ENCODE assay signal across 2 cellular contexts in the genomic region with DNA sequence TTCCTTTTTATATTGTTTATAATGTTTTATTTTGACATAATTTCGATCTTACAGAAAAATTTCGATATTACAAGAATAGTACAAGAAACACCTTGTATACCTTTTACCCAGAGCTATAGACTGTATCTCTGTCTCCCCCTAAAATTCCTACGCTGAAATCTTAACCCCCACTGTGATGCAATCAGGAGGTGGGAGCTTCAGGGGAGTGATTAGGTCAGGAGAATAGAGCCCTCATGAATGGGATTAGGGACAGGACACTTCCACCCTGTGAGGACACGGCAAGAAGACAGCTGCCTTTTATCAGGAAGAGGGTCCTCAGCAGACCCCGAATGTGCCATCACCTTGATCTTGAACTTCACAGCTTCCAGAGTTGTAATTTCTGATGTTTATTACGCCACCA.
TF ChIP-seq lines count a peak whose summit lies in the region.

No MANE protein-coding gene starts in this region.

TF ChIP-seq in GM23338, 12 proteins besides CTCF, POLR2A, EP300 and RAD21 (continues in another document):
- TF ChIP-seq JUNB (IDR thresholded peaks at IDR 0.05; ENCODE audit: unreplicated experiment) (no peak), NANOG (IDR thresholded peaks at IDR 0.05; ENCODE audit: borderline replicate concordance) (no peak), ZNF462 (CRISPR knock-in tag; IDR thresholded peaks at IDR 0.05) (no peak), EZH2 (IDR thresholded peaks at IDR 0.05; ENCODE audit: low read depth, unreplicated experiment) (no peak), STAT1 (IDR thresholded peaks at IDR 0.05; ENCODE audit: unreplicated experiment) (no peak), EZH2phosphoT487 (IDR thresholded peaks at IDR 0.05; ENCODE audit: unreplicated experiment) (no peak), POLR2AphosphoS5 (IDR thresholded peaks at IDR 0.05; ENCODE audit: low read depth) (no peak), CREB1 (CRISPR knock-in tag; IDR thresholded peaks at IDR 0.05; ENCODE audit: low read depth) (no peak)
- TF ChIP-seq, protein P1, sequence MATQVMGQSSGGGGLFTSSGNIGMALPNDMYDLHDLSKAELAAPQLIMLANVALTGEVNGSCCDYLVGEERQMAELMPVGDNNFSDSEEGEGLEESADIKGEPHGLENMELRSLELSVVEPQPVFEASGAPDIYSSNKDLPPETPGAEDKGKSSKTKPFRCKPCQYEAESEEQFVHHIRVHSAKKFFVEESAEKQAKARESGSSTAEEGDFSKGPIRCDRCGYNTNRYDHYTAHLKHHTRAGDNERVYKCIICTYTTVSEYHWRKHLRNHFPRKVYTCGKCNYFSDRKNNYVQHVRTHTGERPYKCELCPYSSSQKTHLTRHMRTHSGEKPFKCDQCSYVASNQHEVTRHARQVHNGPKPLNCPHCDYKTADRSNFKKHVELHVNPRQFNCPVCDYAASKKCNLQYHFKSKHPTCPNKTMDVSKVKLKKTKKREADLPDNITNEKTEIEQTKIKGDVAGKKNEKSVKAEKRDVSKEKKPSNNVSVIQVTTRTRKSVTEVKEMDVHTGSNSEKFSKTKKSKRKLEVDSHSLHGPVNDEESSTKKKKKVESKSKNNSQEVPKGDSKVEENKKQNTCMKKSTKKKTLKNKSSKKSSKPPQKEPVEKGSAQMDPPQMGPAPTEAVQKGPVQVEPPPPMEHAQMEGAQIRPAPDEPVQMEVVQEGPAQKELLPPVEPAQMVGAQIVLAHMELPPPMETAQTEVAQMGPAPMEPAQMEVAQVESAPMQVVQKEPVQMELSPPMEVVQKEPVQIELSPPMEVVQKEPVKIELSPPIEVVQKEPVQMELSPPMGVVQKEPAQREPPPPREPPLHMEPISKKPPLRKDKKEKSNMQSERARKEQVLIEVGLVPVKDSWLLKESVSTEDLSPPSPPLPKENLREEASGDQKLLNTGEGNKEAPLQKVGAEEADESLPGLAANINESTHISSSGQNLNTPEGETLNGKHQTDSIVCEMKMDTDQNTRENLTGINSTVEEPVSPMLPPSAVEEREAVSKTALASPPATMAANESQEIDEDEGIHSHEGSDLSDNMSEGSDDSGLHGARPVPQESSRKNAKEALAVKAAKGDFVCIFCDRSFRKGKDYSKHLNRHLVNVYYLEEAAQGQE (IDR thresholded peaks at IDR 0.05; ENCODE audit: unreplicated experiment), result no peak
- TF ChIP-seq, protein P2, sequence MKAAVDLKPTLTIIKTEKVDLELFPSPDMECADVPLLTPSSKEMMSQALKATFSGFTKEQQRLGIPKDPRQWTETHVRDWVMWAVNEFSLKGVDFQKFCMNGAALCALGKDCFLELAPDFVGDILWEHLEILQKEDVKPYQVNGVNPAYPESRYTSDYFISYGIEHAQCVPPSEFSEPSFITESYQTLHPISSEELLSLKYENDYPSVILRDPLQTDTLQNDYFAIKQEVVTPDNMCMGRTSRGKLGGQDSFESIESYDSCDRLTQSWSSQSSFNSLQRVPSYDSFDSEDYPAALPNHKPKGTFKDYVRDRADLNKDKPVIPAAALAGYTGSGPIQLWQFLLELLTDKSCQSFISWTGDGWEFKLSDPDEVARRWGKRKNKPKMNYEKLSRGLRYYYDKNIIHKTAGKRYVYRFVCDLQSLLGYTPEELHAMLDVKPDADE (IDR thresholded peaks at IDR 0.05), result no peak

TF ChIP-seq in H1, 55 proteins besides CTCF, POLR2A, EP300 and RAD21:
- no peak for TF ChIP-seq CHD7 (IDR thresholded peaks at IDR 0.05; ENCODE audit: insufficient replicate concordance, low read length)
- TF ChIP-seq POLR2AphosphoS5 (IDR thresholded peaks at IDR 0.05; ENCODE audit: low read depth, low read length), result peak; percentile 32; the same call in 1 of the 2 replicates
- TF ChIP-seq CEBPB (IDR thresholded peaks at IDR 0.05; ENCODE audit: low read depth, low read length), result peak; percentile 84
